11 cellular contexts compared by ENCODE assay signal in the genomic region with DNA sequence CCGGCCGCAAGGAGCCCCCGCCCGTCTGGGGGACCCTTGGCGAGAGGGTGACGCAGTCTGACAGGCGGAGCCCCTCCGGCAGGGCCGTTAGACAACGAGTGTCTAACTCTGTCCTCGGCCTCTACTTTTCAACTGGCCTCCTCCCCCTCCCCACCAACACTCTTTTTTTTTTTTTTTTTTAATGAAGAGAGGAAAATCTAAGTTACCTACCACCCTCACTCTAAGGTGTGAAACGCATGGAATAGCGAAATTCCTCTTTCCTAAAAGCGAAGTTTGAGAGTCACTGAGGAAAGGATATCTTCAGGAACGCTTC. TPM values are rescaled to one million over a fixed set of nuclear protein-coding genes. Genes with fewer than 3 reads are reported as not detected.
DNase-seq lines count a peak whose midpoint lies in the region; ATAC-seq and TF ChIP-seq lines count a peak whose summit lies in the region.
"Had no signal": no experiment of that assay in that cellular context is flagged by ENCODE, and none has a peak within 500 bp of the region (broad histone marks: within the 10 kb centered on the region; RNA-seq: fewer than 3 reads in every experiment).

No MANE protein-coding gene starts in this region.

- H2BK12ac ChIP-seq in mesenchymal stem cell (ENCODE audit: low read length in 2 of 2), result no peak overlapping the region

- peak overlapping the region; percentile 85 for H3K4me3 ChIP-seq in HUES6 (ENCODE audit: low read depth, low read length)
- peak overlapping the region; percentile 79 for H3K4me3 ChIP-seq in coronary artery
- peak overlapping the region; percentile 68 to 74 for H3K4me3 ChIP-seq in mesenchymal stem cell (ENCODE audit: insufficient read depth in 1 of 2, low read depth in 1 of 2, low read length in 2 of 2)
- H3K4me3 ChIP-seq in thoracic aorta, result peak overlapping the region; percentile 74

- H3K4ac ChIP-seq in mesenchymal stem cell (ENCODE audit: low read depth in 1 of 2, low read length in 2 of 2), result no peak overlapping the region

- no peak overlapping the region for H2BK120ac ChIP-seq in mesenchymal stem cell (ENCODE audit: low read depth, low read length)

- 3% methylated on average over 9 of the region's 15 CpGs for WGBS in mesenchymal stem cell

- no peak overlapping the region for H2BK5ac ChIP-seq in mesenchymal stem cell (ENCODE audit: low read depth, low read length, poor library complexity, severe bottlenecking)

- H4K91ac ChIP-seq in mesenchymal stem cell (ENCODE audit: low read length), result no peak overlapping the region

- peak overlapping the region; percentile 91 for H3K4me2 ChIP-seq in mesenchymal stem cell (ENCODE audit: low read length, poor library complexity, severe bottlenecking)

- H3K23ac ChIP-seq in mesenchymal stem cell (ENCODE audit: low read length in 2 of 2), result no peak overlapping the region

- no peaks in the 10 kb centered on the region for H3K9me3 ChIP-seq in HUES6 (ENCODE audit: control insufficient read depth, insufficient read depth, low read depth, low read length)
- H3K9me3 ChIP-seq in mesenchymal stem cell (ENCODE audit: control insufficient read depth, low read length), result no peaks in the 10 kb centered on the region
- H3K9me3 ChIP-seq in thoracic aorta, result no peaks in the 10 kb centered on the region

- no peak for ATAC-seq in thoracic aorta (ENCODE audit: insufficient number of reproducible peaks, low FRiP score, low read depth)
- no peak for ATAC-seq in HG02571 (IDR thresholded peaks at IDR 0.05; ENCODE audit: unreplicated experiment)

- TF ChIP-seq CTCF in coronary artery (IDR thresholded peaks at IDR 0.05), result no peak
- no peak for TF ChIP-seq CTCF in thoracic aorta (IDR thresholded peaks at IDR 0.05)

- peaks cover 7% of the 10 kb centered on the region; the same call in 1 of the 2 replicates for H3K4me1 ChIP-seq in HUES6 (ENCODE audit: control insufficient read depth, insufficient read depth, low read length)
- peaks cover 8% of the 10 kb centered on the region for H3K4me1 ChIP-seq in mesenchymal stem cell (ENCODE audit: control insufficient read depth, insufficient read depth, low read depth, low read length)
- peaks cover 6 to 31% of the 10 kb centered on the region in 2 donors for H3K4me1 ChIP-seq in thoracic aorta (ENCODE audit: control insufficient read depth in 1 of 2, low read depth in 2 of 2)

- H3K27ac ChIP-seq in HUES6 (ENCODE audit: low read depth, low read length) (no peak overlapping the region), coronary artery (peak overlapping the region; percentile 79 to 89), mesenchymal stem cell (ENCODE audit: low read length, poor library complexity, severe bottlenecking) (no peak overlapping the region), thoracic aorta (peak overlapping the region; percentile 92 to 94)

- H3K27me3 ChIP-seq in HUES6 (ENCODE audit: control insufficient read depth, insufficient read depth, low read length) (peaks cover 71% of the 10 kb centered on the region), mesenchymal stem cell (ENCODE audit: control insufficient read depth in 1 of 2, insufficient read depth in 1 of 2, low read length in 2 of 2) (peaks cover 0 to 64% of the 10 kb centered on the region in 2 experiments), thoracic aorta (replicated peaks; ENCODE audit: insufficient read depth) (no peaks in the 10 kb centered on the region)

- no peak overlapping the region for H3K14ac ChIP-seq in mesenchymal stem cell (ENCODE audit: low read length in 2 of 2)

- peak overlapping the region; percentile 73 for H2AFZ ChIP-seq in mesenchymal stem cell (ENCODE audit: low read depth, low read length)

- H3K18ac ChIP-seq in mesenchymal stem cell (ENCODE audit: low read depth in 1 of 2, low read length in 2 of 2), result no peak overlapping the region

- DNase-seq in coronary artery (ENCODE audit: low spot score) (no peak), mesenchymal stem cell (no peak), thoracic aorta (ENCODE audit: low spot score) (no peak), SHP77 treated with DMSO at 0.1 percent for 48 hours (lab: John Stamatoyannopoulos, UW) (no peak)
- no peak for DNase-seq in effector CD4-positive, alpha-beta T cell
- DNase-seq in stimulated activated CD4-positive, alpha-beta T cell treated with anti-CD3 and anti-CD28 coated beads, Interleukin-1b, Interleukin-23, amount 100 ng/mL, for 48 hours, result no peak
- DNase-seq: activated CD8-positive, alpha-beta memory T cell treated with anti-CD3 and anti-CD28 coated beads, Interleukin-2, amount 50 U/mL, for 48 hours; central memory CD4-positive, alpha-beta T cell; T-helper 1 cell had no signal

- H2BK15ac ChIP-seq in mesenchymal stem cell (ENCODE audit: low read depth, poor library complexity, severe bottlenecking), result peak overlapping the region; percentile 80

- no peaks in the 10 kb centered on the region for H3K36me3 ChIP-seq in HUES6 (ENCODE audit: control insufficient read depth, insufficient read depth, low read length)
- no peaks in the 10 kb centered on the region for H3K36me3 ChIP-seq in mesenchymal stem cell (ENCODE audit: control insufficient read depth in 1 of 2, insufficient read depth in 2 of 2, low read depth in 1 of 2, low read length in 2 of 2)
- H3K36me3 ChIP-seq in thoracic aorta, result no peaks in the 10 kb centered on the region

- H3K79me1 ChIP-seq in mesenchymal stem cell (replicated peaks; ENCODE audit: low read length, poor library complexity, severe bottlenecking), result peaks cover 3% of the 10 kb centered on the region

- no peak overlapping the region for H4K8ac ChIP-seq in mesenchymal stem cell (ENCODE audit: low read length)

- H2AK5ac ChIP-seq in mesenchymal stem cell (ENCODE audit: low read length, severe bottlenecking), result no peak overlapping the region

- H3K9ac ChIP-seq in HUES6 (ENCODE audit: low read length) (peak overlapping the region; percentile 58), mesenchymal stem cell (ENCODE audit: low read length) (peak overlapping the region; percentile 38)

RNA-seq across cellular contexts. Expression of a gene that starts 0.5 kb away (rescaled TPM):
- polyA plus RNA-seq in mesenchymal stem cell (2013, experiment 1 of 2), result 2.4 TPM
- polyA plus RNA-seq in mesenchymal stem cell (2013, experiment 2 of 2), result 2.3 TPM
- 100 to 1,000 TPM; 259 to 273 TPM for total RNA-seq in thoracic aorta

RNA-seq across cellular contexts. Expression of a gene that starts 58.1 kb away (rescaled TPM):
- 9.6 TPM for polyA plus RNA-seq in mesenchymal stem cell (2013, experiment 1 of 2)
- polyA plus RNA-seq in mesenchymal stem cell (2013, experiment 2 of 2), result 9.5 TPM
- total RNA-seq in thoracic aorta, result 10 to 100 TPM; 21.7 to 24.6 TPM

Comparison
In these comparisons a context has a peak if more than half of its experiments do, and no peak if none do; other contexts are left out.
1. H3K27ac ChIP-seq: peak in coronary artery (2 of 2) and thoracic aorta (2 of 2); none in HUES6 (single experiment) and mesenchymal stem cell (single experiment).
2. Peak in every context shown above with its lines, with median percentiles within 50 percentile points of each other: H3K4me3 ChIP-seq.